In genomic region chr16:31473300-31474052, GRCh38 we compare ENCODE assay signal across 13 cellular contexts. TPM values are rescaled to one million over a fixed set of nuclear protein-coding genes. Genes with fewer than 3 reads are reported as not detected.
DNase-seq lines count a peak whose midpoint lies in the region; ATAC-seq and TF ChIP-seq lines count a peak whose summit lies in the region.
"Had no signal": no experiment of that assay in that cellular context is flagged by ENCODE, and none has a peak within 500 bp of the region (broad histone marks: within the 10 kb centered on the region; RNA-seq: fewer than 3 reads in every experiment).

No MANE protein-coding gene starts in this region.

- H3K27me3 Mint-ChIP-seq in activated CD4-positive, alpha-beta T cell treated with anti-CD3 and anti-CD28 coated beads, Interleukin-2, amount 10 ng/mL, durations not matched to agents 24 days and 14 days = peaks cover 44% of the 10 kb centered on the region
- H3K27me3 Mint-ChIP-seq in WTC11 (ENCODE audit: low read depth) = peaks cover 72% of the 10 kb centered on the region

- ATAC-seq in WTC11 = no peak

- DNase-seq in activated CD4-positive, alpha-beta T cell treated with anti-CD3 and anti-CD28 coated beads, Interleukin-2, amount 10 ng/mL, durations not matched to agents 24 days and 14 days = peak; percentile 54
- DNase-seq in activated CD4-positive, alpha-beta T cell treated with anti-CD3 and anti-CD28 coated beads, Interleukin-2, amount 50 U/mL, for 1 hour = no peak
- DNase-seq in WTC11 (ENCODE audit: low spot score) (no peak), NCI-H2227 treated with DMSO at 0.1 percent for 48 hours (lab: John Stamatoyannopoulos, UW) (no peak), cerebellar cortex (ENCODE audit: low spot score) (no peak), NOMO-1 (lab: John Stamatoyannopoulos, UW; ENCODE audit: unreplicated experiment in 2 of 2) (no peak)

- intact Hi-C loops in activated CD4-positive, alpha-beta T cell treated with anti-CD3 and anti-CD28 coated beads, Interleukin-2, amount 10 ng/mL, durations not matched to agents 24 days and 14 days (cut with micrococcal nuclease) = no loop called here

- no peaks in the 10 kb centered on the region for H3K36me3 ChIP-seq in iPS-15b (ENCODE audit: control insufficient read depth, insufficient read depth, low read length)
- peaks cover 24 to 29% of the 10 kb centered on the region in 2 donors for H3K36me3 ChIP-seq in stomach smooth muscle (ENCODE audit: control insufficient read depth in 2 of 2, insufficient read depth in 2 of 2, low read length in 2 of 2)

- H3K4me3 Mint-ChIP-seq in activated CD4-positive, alpha-beta T cell treated with anti-CD3 and anti-CD28 coated beads, Interleukin-2, amount 10 ng/mL, durations not matched to agents 24 days and 14 days = no peak overlapping the region
- H3K4me3 Mint-ChIP-seq in WTC11 = peak overlapping the region; percentile 82

- peak overlapping the region; percentile 13 for H3K4me3 ChIP-seq in iPS-15b (ENCODE audit: low read depth, low read length)
- H3K4me3 ChIP-seq in stomach smooth muscle (ENCODE audit: low read length in 2 of 2) = peak overlapping the region; percentile 60 to 96

- H3K27me3 ChIP-seq in iPS-15b (ENCODE audit: control insufficient read depth, insufficient read depth, low read length) (peaks cover 34% of the 10 kb centered on the region), stomach smooth muscle (ENCODE audit: control insufficient read depth in 1 of 2, insufficient read depth in 2 of 2, low read length in 2 of 2) (no peaks in the 10 kb centered on the region)
- H3K27me3 ChIP-seq: adrenal gland, hepatocyte, Peyer's patch, suprapubic skin had no signal

- no peaks in the 10 kb centered on the region for H3K36me3 Mint-ChIP-seq in activated CD4-positive, alpha-beta T cell treated with anti-CD3 and anti-CD28 coated beads, Interleukin-2, amount 10 ng/mL, durations not matched to agents 24 days and 14 days (ENCODE audit: low read depth)
- H3K36me3 Mint-ChIP-seq in WTC11 = no peaks in the 10 kb centered on the region

- no peak overlapping the region for H3K27ac Mint-ChIP-seq in activated CD4-positive, alpha-beta T cell treated with anti-CD3 and anti-CD28 coated beads, Interleukin-2, amount 10 ng/mL, durations not matched to agents 24 days and 14 days
- H3K27ac Mint-ChIP-seq in WTC11 = no peak overlapping the region

- CTCF ChIA-PET in WTC11 (lab: Charles Lee) = interaction anchor here (0.6 to 13.1 kb wide), 14 partner anchors 9 to 476 kb away, joined by 3 to 221 read pairs (median 4); partner anchors contain the start of genes ARMC5, SLC5A2, ZNF267 and ZNF843

- H3K4me1 ChIP-seq in iPS-15b (ENCODE audit: control insufficient read depth, insufficient read depth, low read length) = peaks cover 7% of the 10 kb centered on the region
- H3K4me1 ChIP-seq in stomach smooth muscle (ENCODE audit: control insufficient read depth, insufficient read depth, low read length) = peaks cover 61% of the 10 kb centered on the region

- H3K4me1 Mint-ChIP-seq in activated CD4-positive, alpha-beta T cell treated with anti-CD3 and anti-CD28 coated beads, Interleukin-2, amount 10 ng/mL, durations not matched to agents 24 days and 14 days = peaks cover 19% of the 10 kb centered on the region
- H3K4me1 Mint-ChIP-seq in WTC11 = peaks cover 16% of the 10 kb centered on the region

- no peak overlapping the region for H3K9ac ChIP-seq in iPS-15b (ENCODE audit: low read depth, low read length)
- H3K9ac ChIP-seq in stomach smooth muscle (ENCODE audit: low read length in 2 of 2) = no peak overlapping the region

- no peaks in the 10 kb centered on the region for H3K9me3 Mint-ChIP-seq in activated CD4-positive, alpha-beta T cell treated with anti-CD3 and anti-CD28 coated beads, Interleukin-2, amount 10 ng/mL, durations not matched to agents 24 days and 14 days
- 0 out of 2 replicates have a peak, but pooled peaks cover 5% of the 10 kb centered on the region for H3K9me3 Mint-ChIP-seq in WTC11

- peak overlapping the region; percentile 99 for H3K27ac ChIP-seq in stomach smooth muscle (ENCODE audit: low read length)

- POLR2A ChIA-PET in WTC11 (lab: Charles Lee) = no interaction called here

- no peak for TF ChIP-seq CTCF in WTC11 (IDR thresholded peaks at IDR 0.05)

- H3K9me3 ChIP-seq in iPS-15b (ENCODE audit: control insufficient read depth, insufficient read depth, low read length) = no peaks in the 10 kb centered on the region
- no peaks in the 10 kb centered on the region for H3K9me3 ChIP-seq in stomach smooth muscle (ENCODE audit: control insufficient read depth in 2 of 2, low read length in 2 of 2)
- H3K9me3 ChIP-seq: adrenal gland, Peyer's patch, suprapubic skin had no signal

TF ChIP-seq in WTC11, 78 proteins besides CTCF, POLR2A, EP300 and RAD21 (continues in another document):
- TF ChIP-seq ZNF416 (CRISPR knock-in tag; IDR thresholded peaks at IDR 0.05) = no peak
- TF ChIP-seq HMGXB4 (CRISPR knock-in tag; IDR thresholded peaks at IDR 0.05) = no peak
- TF ChIP-seq PRDM15 (CRISPR knock-in tag; IDR thresholded peaks at IDR 0.05) = no peak
- TF ChIP-seq ZNF423 (CRISPR knock-in tag; IDR thresholded peaks at IDR 0.05) = no peak
- TF ChIP-seq NFE2L1 (CRISPR knock-in tag; IDR thresholded peaks at IDR 0.05) = no peak
- TF ChIP-seq TEAD1 (CRISPR knock-in tag; IDR thresholded peaks at IDR 0.05) = no peak
- no peak for TF ChIP-seq GTF2I (CRISPR knock-in tag; conservative IDR thresholded peaks at IDR 0.05)

RNA-seq across cellular contexts. Expression of gene TGFB1I1, which starts 1.5 kb away (rescaled TPM):
- total RNA-seq in activated CD4-positive, alpha-beta T cell treated with anti-CD3 and anti-CD28 coated beads, Interleukin-2, amount 10 ng/mL, durations not matched to agents 24 days and 14 days = 0.49 and 1.5 TPM in 2 replicates
- 4.3 to 5.3 TPM (median 4.6 TPM) in 3 replicates for total RNA-seq in WTC11 (2021)

RNA-seq across cellular contexts. Expression of gene SLC5A2, which starts 9.4 kb away (rescaled TPM):
- not detected in 2 replicates for total RNA-seq in activated CD4-positive, alpha-beta T cell treated with anti-CD3 and anti-CD28 coated beads, Interleukin-2, amount 10 ng/mL, durations not matched to agents 24 days and 14 days
- total RNA-seq in WTC11 (2021) = 0.83 to 1.7 TPM (median 1.1 TPM) in 3 replicates
- total RNA-seq: mesenteric fat pad had no signal

RNA-seq across cellular contexts. Expression of gene ARMC5, which starts 14.2 kb away (rescaled TPM):
- 9.9 and 10.5 TPM in 2 replicates for total RNA-seq in activated CD4-positive, alpha-beta T cell treated with anti-CD3 and anti-CD28 coated beads, Interleukin-2, amount 10 ng/mL, durations not matched to agents 24 days and 14 days
- 11.3 to 13.2 TPM (median 13.0 TPM) in 3 replicates for total RNA-seq in WTC11 (2021)

RNA-seq across cellular contexts. Expression of gene ZNF843, which starts 30.9 kb away (rescaled TPM):
- total RNA-seq in activated CD4-positive, alpha-beta T cell treated with anti-CD3 and anti-CD28 coated beads, Interleukin-2, amount 10 ng/mL, durations not matched to agents 24 days and 14 days = 0.09 and 0.16 TPM in 2 replicates
- 0.48 to 0.71 TPM (median 0.50 TPM) in 3 replicates for total RNA-seq in WTC11 (2021)

RNA-seq across cellular contexts. Expression of gene RUSF1, which starts 34.7 kb away (rescaled TPM):
- 40.9 and 41.1 TPM in 2 replicates for total RNA-seq in activated CD4-positive, alpha-beta T cell treated with anti-CD3 and anti-CD28 coated beads, Interleukin-2, amount 10 ng/mL, durations not matched to agents 24 days and 14 days
- 35.9 to 41.8 TPM (median 39.4 TPM) in 3 replicates for total RNA-seq in WTC11 (2021)
